In genomic region chr12:3022961-3023360, GRCh38 we compare ENCODE assay signal across 29 cellular contexts. TPM values are rescaled to one million over a fixed set of nuclear protein-coding genes. Genes with fewer than 3 reads are reported as not detected.
"Had no signal": no experiment of that assay in that cellular context is flagged by ENCODE, and none has a peak within 500 bp of the region (broad histone marks: within the 10 kb centered on the region; RNA-seq: fewer than 3 reads in every experiment).

No MANE protein-coding gene starts in this region.

- FAIRE-seq: endothelial cell of umbilical vein, kidney had no signal

- H3K9me3 Mint-ChIP-seq: dendritic cell treated with granulocyte-macrophage colony-stimulating factor and Interleukin-4, amounts not matched to agents 40 ng/mL and 50 ng/mL, for 4 days; endodermal cell; mesothelial cell of epicardium; naive thymus-derived CD8-positive, alpha-beta T cell; stimulated activated naive CD8-positive, alpha-beta T cell treated with anti-CD3 and anti-CD28 coated beads, Interleukin-15, amount 100 ng/mL, for 72 hours had no signal

- H3K27me3 ChIP-seq: colonic mucosa, esophagus muscularis mucosa, foreskin keratinocyte, gastroesophageal sphincter, heart left ventricle, hepatocyte, thyroid gland had no signal

- H3K79me2 ChIP-seq: hepatocyte had no signal

- H3K9me3 ChIP-seq: colonic mucosa, esophagus muscularis mucosa, gastroesophageal sphincter, heart left ventricle, neutrophil, prostate gland, thyroid gland had no signal

- DNase-seq: caudate nucleus; colonic mucosa; effector CD8-positive, alpha-beta T cell; endodermal cell; foreskin keratinocyte; kidney; mesenchymal stem cell; naive thymus-derived CD8-positive, alpha-beta T cell; stimulated activated CD4-positive, alpha-beta T cell treated with anti-CD3 and anti-CD28 coated beads, Interleukin-12 subunit alpha, Interleukin-12 subunit beta, amount 100 ng/mL, for 4 hours; stimulated activated CD4-positive, alpha-beta T cell treated with anti-CD3 and anti-CD28 coated beads, Interleukin-1b, Interleukin-23, amount 100 ng/mL, for 48 hours; stimulated activated CD4-positive, alpha-beta T cell treated with anti-CD3 and anti-CD28 coated beads, Interleukin-4, amount 100 ng/mL, for 1 hour; stimulated activated CD8-positive, alpha-beta memory T cell treated with anti-CD3 and anti-CD28 coated beads, Interleukin-4, amount 100 ng/mL, for 48 hours; stimulated activated naive CD4-positive, alpha-beta T cell; stimulated activated naive CD8-positive, alpha-beta T cell treated with anti-CD3 and anti-CD28 coated beads, Interleukin-15, amount 100 ng/mL, for 72 hours; thyroid gland; trophoblast cell had no signal

- ATAC-seq: foreskin keratinocyte; gastroesophageal sphincter; left lobe of liver; naive thymus-derived CD8-positive, alpha-beta T cell; right cardiac atrium; stimulated activated naive CD8-positive, alpha-beta T cell treated with anti-CD3 and anti-CD28 coated beads, Interleukin-15, amount 100 ng/mL, for 72 hours had no signal

- H3K4me3 ChIP-seq: colonic mucosa, esophagus muscularis mucosa, gastroesophageal sphincter, heart left ventricle, hepatocyte, lung, prostate gland, smooth muscle cell, thyroid gland had no signal

- H3K4me1 Mint-ChIP-seq: endodermal cell; mesothelial cell of epicardium; stimulated activated naive CD8-positive, alpha-beta T cell treated with anti-CD3 and anti-CD28 coated beads, Interleukin-15, amount 100 ng/mL, for 72 hours had no signal

- H2AFZ ChIP-seq: hepatocyte had no signal

- H3K27ac Mint-ChIP-seq: dendritic cell treated with granulocyte-macrophage colony-stimulating factor and Interleukin-4, amounts not matched to agents 40 ng/mL and 50 ng/mL, for 4 days; mesothelial cell of epicardium; naive thymus-derived CD8-positive, alpha-beta T cell; stimulated activated naive CD8-positive, alpha-beta T cell treated with anti-CD3 and anti-CD28 coated beads, Interleukin-15, amount 100 ng/mL, for 72 hours had no signal

- H3K4me1 ChIP-seq: colonic mucosa, esophagus muscularis mucosa, foreskin keratinocyte, gastroesophageal sphincter, heart left ventricle, prostate gland had no signal

- H3K36me3 Mint-ChIP-seq: naive thymus-derived CD8-positive, alpha-beta T cell had no signal

- H3K27me3 Mint-ChIP-seq: dendritic cell treated with granulocyte-macrophage colony-stimulating factor and Interleukin-4, amounts not matched to agents 40 ng/mL and 50 ng/mL, for 4 days; stimulated activated naive CD8-positive, alpha-beta T cell treated with anti-CD3 and anti-CD28 coated beads, Interleukin-15, amount 100 ng/mL, for 72 hours had no signal

- H3K36me3 ChIP-seq: colonic mucosa, neutrophil, prostate gland had no signal

- H3K27ac ChIP-seq: colonic mucosa, esophagus muscularis mucosa, foreskin keratinocyte, gastroesophageal sphincter, heart left ventricle, hepatocyte, neutrophil, prostate gland, thyroid gland had no signal

- H3K4me2 ChIP-seq: hepatocyte, smooth muscle cell had no signal

- H3K4me3 Mint-ChIP-seq: dendritic cell treated with granulocyte-macrophage colony-stimulating factor and Interleukin-4, amounts not matched to agents 40 ng/mL and 50 ng/mL, for 4 days; endodermal cell; mesothelial cell of epicardium; naive thymus-derived CD8-positive, alpha-beta T cell; stimulated activated naive CD8-positive, alpha-beta T cell treated with anti-CD3 and anti-CD28 coated beads, Interleukin-15, amount 100 ng/mL, for 72 hours had no signal

RNA-seq across cellular contexts. Expression of gene TSPAN9, which starts 54.2 kb away (rescaled TPM):
- polyA plus RNA-seq: naive thymus-derived CD8-positive, alpha-beta T cell had no signal
